ENCODE assay signal across 11 cellular contexts in the genomic region with DNA sequence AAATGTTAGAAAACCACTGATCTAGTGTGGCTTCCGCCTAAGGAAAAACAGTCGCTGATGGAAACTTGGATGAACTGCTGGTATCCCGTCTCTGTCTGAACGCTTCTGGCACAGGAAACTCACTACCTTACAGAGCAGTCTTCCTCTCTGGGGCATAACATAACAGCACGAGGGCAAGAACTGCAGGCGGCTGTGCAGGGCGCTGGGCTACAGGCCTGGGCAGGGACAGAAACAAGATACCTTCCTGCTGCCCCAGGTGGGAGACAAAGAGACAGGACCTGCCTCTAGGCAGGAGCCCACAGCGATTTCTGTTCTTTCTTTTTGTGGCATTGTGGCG. TPM values are rescaled to one million over a fixed set of nuclear protein-coding genes. Genes with fewer than 3 reads are reported as not detected.
DNase-seq lines count a peak whose midpoint lies in the region; ATAC-seq, FAIRE-seq and TF ChIP-seq lines count a peak whose summit lies in the region.
"Had no signal": no experiment of that assay in that cellular context is flagged by ENCODE, and none has a peak within 500 bp of the region (broad histone marks: within the 10 kb centered on the region; RNA-seq: fewer than 3 reads in every experiment).

No MANE protein-coding gene starts in this region.

- H3K4me2 ChIP-seq in BLaER1 (peak overlapping the region; percentile 95), SK-N-SH (peak overlapping the region; percentile 83)

- H2AFZ ChIP-seq in SK-N-SH (ENCODE audit: low read depth), result peak overlapping the region; percentile 47; the same call in 1 of the 2 replicates

- H4K20me1 ChIP-seq in BLaER1 (no peaks in the 10 kb centered on the region), SK-N-SH (ENCODE audit: insufficient read depth) (peaks cover 62% of the 10 kb centered on the region)

- CTCF ChIA-PET in SK-N-SH (lab: Yijun Ruan, JAX), result interaction anchor here (0.9 to 8.3 kb wide), 3 partner anchors 10 to 153 kb away, joined by 3 to 50 read pairs (median 3); a partner anchor contains a TSS

- DNase-seq in SK-N-SH (no peak), Right ventricle myocardium superior (no peak), pancreas (no peak), pons (ENCODE audit: low spot score) (no peak)
- DNase-seq in activated CD4-positive, alpha-beta T cell treated with anti-CD3 and anti-CD28 coated beads, Interleukin-2, amount 10 ng/mL, durations not matched to agents 24 days and 14 days, result no peak
- DNase-seq in activated effector memory CD4-positive, alpha-beta T cell treated with Interleukin-2 at 50 U/mL for 16 hours, result no peak
- DNase-seq: Caco-2, nucleus accumbens had no signal

- no peak for TF ChIP-seq CTCF in SK-N-SH (IDR thresholded peaks at IDR 0.05)
- no peak for TF ChIP-seq CTCF in pancreas (IDR thresholded peaks at IDR 0.05)

- H3K9ac ChIP-seq in BLaER1 (peak overlapping the region; percentile 83), SK-N-SH (peak overlapping the region; percentile 51; the same call in 1 of the 2 replicates)

- H3K9me3 Mint-ChIP-seq in activated CD4-positive, alpha-beta T cell treated with anti-CD3 and anti-CD28 coated beads, Interleukin-2, amount 10 ng/mL, durations not matched to agents 24 days and 14 days, result no peaks in the 10 kb centered on the region
- H3K9me3 Mint-ChIP-seq: stimulated activated naive CD8-positive, alpha-beta T cell treated with anti-CD3 and anti-CD28 coated beads, Interleukin-15, Interleukin-2, amounts not matched to agents 100 ng/mL and 50 ng/mL, for 24 hours had no signal

- no peaks in the 10 kb centered on the region for H3K27me3 ChIP-seq in BLaER1
- H3K27me3 ChIP-seq in SK-N-SH (ENCODE audit: insufficient read depth), result no peaks in the 10 kb centered on the region
- H3K27me3 ChIP-seq in pancreas, result no peaks in the 10 kb centered on the region

- peaks cover 2% of the 10 kb centered on the region for H3K27me3 Mint-ChIP-seq in activated CD4-positive, alpha-beta T cell treated with anti-CD3 and anti-CD28 coated beads, Interleukin-2, amount 10 ng/mL, durations not matched to agents 24 days and 14 days
- H3K27me3 Mint-ChIP-seq: stimulated activated naive CD8-positive, alpha-beta T cell treated with anti-CD3 and anti-CD28 coated beads, Interleukin-15, Interleukin-2, amounts not matched to agents 100 ng/mL and 50 ng/mL, for 24 hours had no signal

- intact Hi-C loops in Right ventricle myocardium superior (cut with DNase I) (no loop called here), pancreas (cut with DNase I) (loop anchor here in 1 of 3 donors (10.0 kb wide), 1 partner anchor 165 kb away; a partner anchor contains a TSS)
- intact Hi-C loops in activated CD4-positive, alpha-beta T cell treated with anti-CD3 and anti-CD28 coated beads, Interleukin-2, amount 10 ng/mL, durations not matched to agents 24 days and 14 days (cut with micrococcal nuclease), result no loop called here

- H3K4me1 ChIP-seq in BLaER1 (peaks cover 98% of the 10 kb centered on the region), SK-N-SH (ENCODE audit: control insufficient read depth in 1 of 2, insufficient read depth in 2 of 2, low read depth in 1 of 2, low read length in 1 of 2) (peaks cover 26 to 45% of the 10 kb centered on the region in 2 experiments), pancreas (no peaks in the 10 kb centered on the region)

- H3K36me3 Mint-ChIP-seq in activated CD4-positive, alpha-beta T cell treated with anti-CD3 and anti-CD28 coated beads, Interleukin-2, amount 10 ng/mL, durations not matched to agents 24 days and 14 days (ENCODE audit: low read depth), result no peaks in the 10 kb centered on the region

- WGBS in SK-N-SH (ENCODE audit: low lambda C conversion rate), result 72% methylated on average over 9 of the region's 9 CpGs
- WGBS in pancreas, 2 donors, result 76 to 78% methylated on average over 9 of the region's 9 CpGs

- peak; percentile 19 for ATAC-seq in Right ventricle myocardium superior (ENCODE audit: poor library complexity)
- ATAC-seq in pancreas, result peak in 3 of 4 donors; percentile 8 to 14 (median 11)
- no peak for ATAC-seq in HG03139 (IDR thresholded peaks at IDR 0.05; ENCODE audit: unreplicated experiment)

- no peak for TF ChIP-seq EP300 in SK-N-SH (IDR thresholded peaks at IDR 0.05; ENCODE audit: borderline replicate concordance in 1 of 2, low read depth in 1 of 2, low read length in 1 of 2)

- H3K4me3 ChIP-seq in BLaER1 (peak overlapping the region; percentile 65), SK-N-SH (ENCODE audit: low read depth in 2 of 2, low read length in 1 of 2) (peak overlapping the region; percentile 24 to 50; a peak in 1 of 4 replicates), pancreas (no peak overlapping the region)

- H3K9me3 ChIP-seq in BLaER1 (no peaks in the 10 kb centered on the region), SK-N-SH (no peaks in the 10 kb centered on the region), pancreas (no peaks in the 10 kb centered on the region)
- H3K9me3 ChIP-seq: Caco-2 had no signal

- H3K27ac ChIP-seq in BLaER1 (peak overlapping the region; percentile 93), SK-N-SH (ENCODE audit: low read depth in 2 of 2, low read length in 1 of 2) (peak overlapping the region; percentile 78 to 84), pancreas (peak overlapping the region in 2 of 4 donors; percentile 19 to 62)

- POLR2A ChIA-PET in SK-N-SH (lab: Yijun Ruan, JAX), result no interaction called here

- no peak for TF ChIP-seq RAD21 in SK-N-SH (IDR thresholded peaks at IDR 0.05; ENCODE audit: low read length)

- H3K27ac Mint-ChIP-seq in activated CD4-positive, alpha-beta T cell treated with anti-CD3 and anti-CD28 coated beads, Interleukin-2, amount 10 ng/mL, durations not matched to agents 24 days and 14 days, result no peak overlapping the region
- H3K27ac Mint-ChIP-seq: stimulated activated naive CD8-positive, alpha-beta T cell treated with anti-CD3 and anti-CD28 coated beads, Interleukin-15, Interleukin-2, amounts not matched to agents 100 ng/mL and 50 ng/mL, for 24 hours had no signal

- H3K79me2 ChIP-seq in SK-N-SH (ENCODE audit: insufficient read depth), result peaks cover 100% of the 10 kb centered on the region

- no peak for FAIRE-seq in pancreas (lab: Jason Lieb, UNC)

- peaks cover 4% of the 10 kb centered on the region for H3K4me1 Mint-ChIP-seq in activated CD4-positive, alpha-beta T cell treated with anti-CD3 and anti-CD28 coated beads, Interleukin-2, amount 10 ng/mL, durations not matched to agents 24 days and 14 days

- H3K36me3 ChIP-seq in BLaER1, result peaks cover 6% of the 10 kb centered on the region; the same call in 1 of the 2 replicates
- H3K36me3 ChIP-seq in SK-N-SH (replicated peaks in 1 of 2; ENCODE audit: control insufficient read depth in 1 of 2, insufficient read depth in 2 of 2, low read length in 1 of 2), result no peaks in the 10 kb centered on the region
- no peaks in the 10 kb centered on the region for H3K36me3 ChIP-seq in pancreas

- H3F3A ChIP-seq in SK-N-SH (replicated peaks; ENCODE audit: insufficient read depth), result peaks cover 32% of the 10 kb centered on the region

- H3K9me2 ChIP-seq in SK-N-SH, result no peaks in the 10 kb centered on the region

- H3K4me3 Mint-ChIP-seq in activated CD4-positive, alpha-beta T cell treated with anti-CD3 and anti-CD28 coated beads, Interleukin-2, amount 10 ng/mL, durations not matched to agents 24 days and 14 days, result no peak overlapping the region
- H3K4me3 Mint-ChIP-seq: stimulated activated naive CD8-positive, alpha-beta T cell treated with anti-CD3 and anti-CD28 coated beads, Interleukin-15, Interleukin-2, amounts not matched to agents 100 ng/mL and 50 ng/mL, for 24 hours had no signal

TF ChIP-seq in SK-N-SH, 30 proteins besides CTCF, POLR2A, EP300 and RAD21 (continues in another document):
- TF ChIP-seq POLR2AphosphoS5 (IDR thresholded peaks at IDR 0.05; ENCODE audit: low read depth, low read length) (no peak), NRF1 (IDR thresholded peaks at IDR 0.05; ENCODE audit: low read depth, low read length) (no peak)

RNA-seq across cellular contexts. Expression of a gene that starts 10.5 kb away (rescaled TPM):
- polyA plus RNA-seq in SK-N-SH (2012; rRNA removed) (154 and 187 TPM in 2 replicates), pancreas (100 to 1,000 TPM in 1 of 2 donors, 10 to 100 TPM in 1; 38.9 to 137 TPM)
- 223 and 232 TPM in 2 replicates for polyA plus RNA-seq in SK-N-SH (2012; cell fraction: cytosol; rRNA removed)
- 55.0 and 81.5 TPM in 2 replicates for polyA plus RNA-seq in SK-N-SH (2012; cell fraction: nucleus; rRNA removed)
- total RNA-seq in Right ventricle myocardium superior (336 TPM), pancreas (100 to 1,000 TPM in 1 of 6 donors, 10 to 100 TPM in 5; 32.0 to 102 (median 43.7) TPM)
- 3.4 and 3.7 TPM in 2 replicates for total RNA-seq in activated CD4-positive, alpha-beta T cell treated with anti-CD3 and anti-CD28 coated beads, Interleukin-2, amount 10 ng/mL, durations not matched to agents 24 days and 14 days

RNA-seq across cellular contexts. Expression of a gene that starts 26.1 kb away (rescaled TPM):
- polyA plus RNA-seq in SK-N-SH (2012; rRNA removed) (20.1 and 23.3 TPM in 2 replicates), pancreas (10 to 100 TPM; 30.3 to 54.0 TPM)
- 15.2 and 15.7 TPM in 2 replicates for polyA plus RNA-seq in SK-N-SH (2012; cell fraction: cytosol; rRNA removed)
- polyA plus RNA-seq in SK-N-SH (2012; cell fraction: nucleus; rRNA removed), result 60.2 and 109 TPM in 2 replicates
- total RNA-seq in Right ventricle myocardium superior (63.1 TPM), pancreas (10 to 100 TPM; 12.4 to 18.2 (median 15.1) TPM)
- 82.5 and 86.3 TPM in 2 replicates for total RNA-seq in activated CD4-positive, alpha-beta T cell treated with anti-CD3 and anti-CD28 coated beads, Interleukin-2, amount 10 ng/mL, durations not matched to agents 24 days and 14 days

RNA-seq across cellular contexts. Expression of a gene that starts 26.4 kb away (rescaled TPM):
- polyA plus RNA-seq in SK-N-SH (2012; rRNA removed), result 75.9 and 96.8 TPM in 2 replicates
- polyA plus RNA-seq in SK-N-SH (2012; cell fraction: cytosol; rRNA removed), result 87.6 and 89.2 TPM in 2 replicates
- 80.8 and 107 TPM in 2 replicates for polyA plus RNA-seq in SK-N-SH (2012; cell fraction: nucleus; rRNA removed)
- total RNA-seq in Right ventricle myocardium superior, result 19.0 TPM
- 10 to 100 TPM; 14.4 to 23.4 (median 19.9) TPM for total RNA-seq in pancreas
- polyA plus RNA-seq in pancreas, result 10 to 100 TPM; 23.2 to 34.1 TPM
- total RNA-seq in activated CD4-positive, alpha-beta T cell treated with anti-CD3 and anti-CD28 coated beads, Interleukin-2, amount 10 ng/mL, durations not matched to agents 24 days and 14 days, result 32.9 and 35.5 TPM in 2 replicates

RNA-seq across cellular contexts. Expression of a gene that starts 36.9 kb away (rescaled TPM):
- 211 and 271 TPM in 2 replicates for polyA plus RNA-seq in SK-N-SH (2012; rRNA removed)
- polyA plus RNA-seq in SK-N-SH (2012; cell fraction: cytosol; rRNA removed), result 162 and 197 TPM in 2 replicates
- polyA plus RNA-seq in SK-N-SH (2012; cell fraction: nucleus; rRNA removed), result 1,226 and 1,940 TPM in 2 replicates
- total RNA-seq in Right ventricle myocardium superior, result 61.2 TPM
- 10 to 100 TPM; 41.6 to 87.0 (median 62.1) TPM for total RNA-seq in pancreas
- polyA plus RNA-seq in pancreas, result 100 to 1,000 TPM in 1 of 2 donors, 10 to 100 TPM in 1; 74.5 to 144 TPM
- 515 and 539 TPM in 2 replicates for total RNA-seq in activated CD4-positive, alpha-beta T cell treated with anti-CD3 and anti-CD28 coated beads, Interleukin-2, amount 10 ng/mL, durations not matched to agents 24 days and 14 days

RNA-seq across cellular contexts. Expression of a gene that starts 37.7 kb away (rescaled TPM):
- 22.7 and 28.3 TPM in 2 replicates for polyA plus RNA-seq in SK-N-SH (2012; rRNA removed)
- polyA plus RNA-seq in SK-N-SH (2012; cell fraction: cytosol; rRNA removed), result 24.9 and 26.3 TPM in 2 replicates
- polyA plus RNA-seq in SK-N-SH (2012; cell fraction: nucleus; rRNA removed), result 28.4 and 31.2 TPM in 2 replicates
- total RNA-seq in Right ventricle myocardium superior, result 23.3 TPM
- total RNA-seq in pancreas, result 10 to 100 TPM in 3 of 6 donors, 1 to 10 TPM in 3; 8.3 to 14.6 (median 10.1) TPM
- polyA plus RNA-seq in pancreas, result 10 to 100 TPM in 1 of 2 donors, 1 to 10 TPM in 1; 5.9 to 13.4 TPM
- 15.1 and 15.3 TPM in 2 replicates for total RNA-seq in activated CD4-positive, alpha-beta T cell treated with anti-CD3 and anti-CD28 coated beads, Interleukin-2, amount 10 ng/mL, durations not matched to agents 24 days and 14 days

Comparison
In these comparisons a context has a peak if more than half of its experiments do, and no peak if none do; other contexts are left out.
1. H3K4me3 ChIP-seq: peak in BLaER1 (single experiment) and SK-N-SH (2 of 2); none in pancreas (0 of 4).